Comparison of ENCODE assay signal across 9 cellular contexts in genomic region chr2:219041252-219041651, GRCh38. TPM values are rescaled to one million over a fixed set of nuclear protein-coding genes. Genes with fewer than 3 reads are reported as not detected.
A peak's percentile ranks its signal among the peaks of the same experiment; 100 is the strongest.
DNase-seq lines count a peak whose midpoint lies in the region; ATAC-seq and TF ChIP-seq lines count a peak whose summit lies in the region.
"Had no signal": no experiment of that assay in that cellular context is flagged by ENCODE, and none has a peak within 500 bp of the region (broad histone marks: within the 10 kb centered on the region; RNA-seq: fewer than 3 reads in every experiment).

Gene CFAP65, minus strand, starts transcription at chr2:219041516. Its CDS starts 2,468 bp downstream, at chr2:219039048.

- H3K27ac ChIP-seq in parathyroid adenoma, result no peak within 1 kb of the TSS

- H3K9me3 Mint-ChIP-seq in activated B cell treated with CpG ODN at 0.5 μM for 24 hours, result no peaks in the 10 kb centered on the region

- no peak within 1 kb of the TSS for H3K27ac Mint-ChIP-seq in activated B cell treated with CpG ODN at 0.5 μM for 24 hours

- peaks cover 8% of the 10 kb centered on the region; the same call in 1 of the 2 replicates for H3K27me3 ChIP-seq in H7 (ENCODE audit: control insufficient read depth, insufficient read depth, low read length)
- H3K27me3 ChIP-seq in parathyroid adenoma (ENCODE audit: control insufficient read depth, insufficient read depth, low read length), result no peaks in the 10 kb centered on the region

- intact Hi-C loops in activated B cell treated with CpG ODN at 0.5 μM for 24 hours (cut with micrococcal nuclease), result no loop called here

- CTCF ChIA-PET in activated B cell treated with CpG ODN at 0.5 μM for 24 hours (lab: Charles Lee), result no interaction called here

- TF ChIP-seq CTCF in activated B cell treated with CpG ODN at 0.5 μM for 24 hours (IDR thresholded peaks at IDR 0.05), result no peak
- TF ChIP-seq CTCF in fibroblast of the aortic adventitia (IDR thresholded peaks at IDR 0.05; ENCODE audit: insufficient read depth, low read length), result no peak
- TF ChIP-seq CTCF in parathyroid adenoma (IDR thresholded peaks at IDR 0.05), result no peak

- peak within 1 kb of the TSS; percentile 87 for H2AFZ ChIP-seq in parathyroid adenoma

- H3K4me3 ChIP-seq in H7 (ENCODE audit: insufficient read depth, low read depth, low read length), result peak within 1 kb of the TSS; percentile 48
- H3K4me3 ChIP-seq in fibroblast of the aortic adventitia (ENCODE audit: low read depth, low read length), result peak within 1 kb of the TSS; percentile 66
- peak within 1 kb of the TSS; percentile 61 for H3K4me3 ChIP-seq in parathyroid adenoma (ENCODE audit: low read depth, low read length)

- ATAC-seq in activated B cell treated with CpG ODN at 0.5 μM for 24 hours (ENCODE audit: low read depth), result no peak
- ATAC-seq in GM18868 (IDR thresholded peaks at IDR 0.05; ENCODE audit: unreplicated experiment), result no peak
- no peak for ATAC-seq in HG03135 (IDR thresholded peaks at IDR 0.05; ENCODE audit: unreplicated experiment)

- H3K36me3 Mint-ChIP-seq in activated B cell treated with CpG ODN at 0.5 μM for 24 hours (ENCODE audit: low read depth), result no peaks in the 10 kb centered on the region

- POLR2A ChIA-PET in activated B cell treated with CpG ODN at 0.5 μM for 24 hours (lab: Charles Lee), result no interaction called here

- H3K9ac ChIP-seq in parathyroid adenoma, result no peak within 1 kb of the TSS

- peak; percentile 56 for DNase-seq in AG08395 (ENCODE audit: low spot score)
- peak; percentile 88 for DNase-seq in H7
- DNase-seq in activated B cell treated with CpG ODN at 0.5 μM for 24 hours, result no peak
- peak; percentile 50 for DNase-seq in fibroblast of the aortic adventitia (ENCODE audit: low read depth)
- DNase-seq in activated gamma-delta T cell (lab: John Stamatoyannopoulos, UW), result no peak

- peak within 1 kb of the TSS; percentile 39 for H3K4me3 Mint-ChIP-seq in activated B cell treated with CpG ODN at 0.5 μM for 24 hours

- H3K79me2 ChIP-seq in parathyroid adenoma, result no peaks in the 10 kb centered on the region

- no peaks in the 10 kb centered on the region for H3K9me3 ChIP-seq in parathyroid adenoma (ENCODE audit: control insufficient read depth, low read length)

- H3K4me1 Mint-ChIP-seq in activated B cell treated with CpG ODN at 0.5 μM for 24 hours, result peaks cover 7% of the 10 kb centered on the region

- H3K27me3 Mint-ChIP-seq in activated B cell treated with CpG ODN at 0.5 μM for 24 hours, result peaks cover 46% of the 10 kb centered on the region

- peak within 1 kb of the TSS; percentile 87 for H3K4me2 ChIP-seq in parathyroid adenoma (ENCODE audit: low read length)

- no peaks in the 10 kb centered on the region for H3K36me3 ChIP-seq in H7 (replicated peaks; ENCODE audit: control insufficient read depth, insufficient read depth, low read length)
- H3K36me3 ChIP-seq in parathyroid adenoma (ENCODE audit: control insufficient read depth, insufficient read depth, low read length), result no peaks in the 10 kb centered on the region

- H3K4me1 ChIP-seq in parathyroid adenoma, result no peaks in the 10 kb centered on the region

RNA-seq across cellular contexts. Expression of gene CFAP65, which starts in this region (rescaled TPM):
- 0.11 TPM in 1 of 2 replicates, not detected in the other for total RNA-seq in H7 (2014; rRNA removed; shearing (Covaris generic))
- total RNA-seq in activated B cell treated with CpG ODN at 0.5 μM for 24 hours (not detected in 2 replicates), fibroblast of the aortic adventitia (ENCODE audit: low replicate concordance) (not detected in 2 replicates)
- total RNA-seq: urinary bladder had no signal

Comparison
In these comparisons a context has a peak if more than half of its experiments do, and no peak if none do; other contexts are left out.
1. Peak in DNase-seq and H3K4me3 ChIP-seq in H7; RNA of the gene not detected or under 1 TPM.
2. Peak in DNase-seq and H3K4me3 ChIP-seq in fibroblast of the aortic adventitia; RNA of the gene not detected or under 1 TPM.